ENCODE assay signal across 28 cellular contexts in genomic region chr3:86961297-86961696, GRCh38. TPM values are rescaled to one million over a fixed set of nuclear protein-coding genes. Genes with fewer than 3 reads are reported as not detected.
A peak's percentile ranks its signal among the peaks of the same experiment; 100 is the strongest.
DNase-seq lines count a peak whose midpoint lies in the region; ATAC-seq, FAIRE-seq and TF ChIP-seq lines count a peak whose summit lies in the region.
"Had no signal": no experiment of that assay in that cellular context is flagged by ENCODE, and none has a peak within 500 bp of the region (broad histone marks: within the 10 kb centered on the region; RNA-seq: fewer than 3 reads in every experiment).

No MANE protein-coding gene starts in this region.

- no peaks in the 10 kb centered on the region for H3K79me1 ChIP-seq in mesendoderm (ENCODE audit: low read length)

- H4K5ac ChIP-seq in mesendoderm (ENCODE audit: low read length), result no peak overlapping the region

- no peak for DNase-seq in Caco-2
- DNase-seq in NCI-H226, result peak; percentile 58
- DNase-seq in choroid plexus epithelial cell (ENCODE audit: low read depth), result peak; percentile 64
- DNase-seq in mesendoderm, result peak; percentile 15
- no peak for DNase-seq in activated CD4-positive, alpha-beta T cell treated with anti-CD3 and anti-CD28 coated beads for 4 hours
- no peak for DNase-seq in HTR-8/SVneo (ENCODE audit: insufficient read length, low spot score)
- DNase-seq in lower leg skin (ENCODE audit: low spot score in 2 of 2), result no peak
- DNase-seq: ACHN; activated CD4-positive, alpha-beta T cell treated with anti-CD3 and anti-CD28 coated beads for 1 hour; activated naive CD4-positive, alpha-beta T cell treated with Interleukin-2 at 50 U/mL for 16 hours; activated T-cell treated with anti-CD3 and anti-CD28 coated beads, Interleukin-2, amount 50 U/mL, for 48 hours; amniotic stem cell; C1 segment of cervical spinal cord; caudate nucleus; DND-41; heart left ventricle; KBM-7; left colon; naive B cell; NCI-H1436; NCI-H510A treated with DMSO at 0.1 percent for 48 hours; stimulated activated CD4-positive, alpha-beta T cell treated with anti-CD3 and anti-CD28 coated beads, Interleukin-1b, Interleukin-23, amount 100 ng/mL, for 48 hours; T-helper 1 cell; upper lobe of right lung had no signal

- no peak overlapping the region for H3K4me2 ChIP-seq in mesendoderm (ENCODE audit: low read length)

- H3K4me1 ChIP-seq in Caco-2, result peaks cover 37% of the 10 kb centered on the region
- no peaks in the 10 kb centered on the region for H3K4me1 ChIP-seq in mesendoderm (ENCODE audit: control insufficient read depth, low read depth, low read length)
- H3K4me1 ChIP-seq: heart left ventricle, upper lobe of right lung had no signal

- H3K9me3 ChIP-seq in Caco-2, result no peaks in the 10 kb centered on the region
- H3K9me3 ChIP-seq: upper lobe of right lung had no signal

- no peak overlapping the region for H3K56ac ChIP-seq in mesendoderm (ENCODE audit: low read length)

- POLR2A ChIA-PET in Caco-2 (lab: Charles Lee), result no interaction called here

- no peak overlapping the region for H4K8ac ChIP-seq in mesendoderm (ENCODE audit: low read depth, low read length)

- H2BK120ac ChIP-seq in mesendoderm (ENCODE audit: low read depth, low read length), result no peak overlapping the region

- H3K4ac ChIP-seq in mesendoderm (ENCODE audit: low read depth, low read length), result no peak overlapping the region

- ATAC-seq in HG03108 (IDR thresholded peaks at IDR 0.05; ENCODE audit: unreplicated experiment), result no peak
- ATAC-seq: heart left ventricle, left colon, upper lobe of right lung had no signal

- no peaks in the 10 kb centered on the region for H3K9me3 Mint-ChIP-seq in Caco-2 (ENCODE audit: unreplicated experiment)

- H3K4me1 Mint-ChIP-seq in Caco-2 (ENCODE audit: low read depth, unreplicated experiment), result no peaks in the 10 kb centered on the region
- H3K4me1 Mint-ChIP-seq: naive B cell had no signal

- no peak overlapping the region for H2BK5ac ChIP-seq in mesendoderm (ENCODE audit: low read length)

- H3K4me3 Mint-ChIP-seq in Caco-2 (ENCODE audit: unreplicated experiment), result peak overlapping the region; percentile 15
- H3K4me3 Mint-ChIP-seq: naive B cell had no signal

- FAIRE-seq in HTR-8/SVneo (lab: Jason Lieb, UNC), result no peak
- FAIRE-seq: GM19239, TTC549 had no signal

- H3K36me3 ChIP-seq in Caco-2 (ENCODE audit: control insufficient read depth, insufficient read depth, low read length) (no peaks in the 10 kb centered on the region; the same call in 1 of the 2 replicates), mesendoderm (ENCODE audit: control insufficient read depth, insufficient read depth, low read length) (no peaks in the 10 kb centered on the region)
- H3K36me3 ChIP-seq: upper lobe of right lung had no signal

- H2BK15ac ChIP-seq in mesendoderm (replicated peaks; ENCODE audit: low read depth), result no peak overlapping the region

- H3K18ac ChIP-seq in mesendoderm (ENCODE audit: low read length), result no peak overlapping the region

- no peak overlapping the region for H3K9ac ChIP-seq in mesendoderm (ENCODE audit: low read length)

- no peaks in the 10 kb centered on the region for H3K27me3 Mint-ChIP-seq in Caco-2 (ENCODE audit: insufficient read depth, unreplicated experiment)
- H3K27me3 Mint-ChIP-seq: naive B cell had no signal

- CTCF ChIA-PET in Caco-2 (lab: Charles Lee), result no interaction called here

- H3K27ac Mint-ChIP-seq in Caco-2 (ENCODE audit: unreplicated experiment), result peak overlapping the region; percentile 78
- H3K27ac Mint-ChIP-seq: naive B cell had no signal

- H3K36me3 Mint-ChIP-seq in Caco-2 (ENCODE audit: insufficient read depth, unreplicated experiment), result no peaks in the 10 kb centered on the region
- H3K36me3 Mint-ChIP-seq: naive B cell had no signal

- no peak overlapping the region for H2AK5ac ChIP-seq in mesendoderm (ENCODE audit: low read length)

- no peaks in the 10 kb centered on the region for H3K79me2 ChIP-seq in mesendoderm (ENCODE audit: control insufficient read depth, insufficient read depth, low read length)

- intact Hi-C loops in Caco-2 (cut with micrococcal nuclease; ENCODE audit: unreplicated experiment), result no loop called here
- intact Hi-C loops in lower leg skin (cut with DNase I; ENCODE audit: low total_unique reads), result no loop called here

- no peak overlapping the region for H3K27ac ChIP-seq in mesendoderm (ENCODE audit: low read depth, low read length)
- H3K27ac ChIP-seq: heart left ventricle, upper lobe of right lung had no signal

- H3K27me3 ChIP-seq in Caco-2 (replicated peaks; ENCODE audit: control insufficient read depth, insufficient read depth, low read length) (no peaks in the 10 kb centered on the region), mesendoderm (ENCODE audit: insufficient read depth, low read length, poor library complexity) (no peaks in the 10 kb centered on the region)
- H3K27me3 ChIP-seq: heart left ventricle, upper lobe of right lung had no signal

- H3K4me3 ChIP-seq in Caco-2 (ENCODE audit: low read depth, low read length) (no peak overlapping the region), choroid plexus epithelial cell (ENCODE audit: low read depth, low read length) (no peak overlapping the region), mesendoderm (ENCODE audit: low read length) (no peak overlapping the region), lower leg skin (ENCODE audit: low read depth, poor library complexity, severe bottlenecking) (no peak overlapping the region)
- H3K4me3 ChIP-seq: heart left ventricle, upper lobe of right lung had no signal

- no peak for TF ChIP-seq POLR2A in lower leg skin (IDR thresholded peaks at IDR 0.05)

- H3K23ac ChIP-seq in mesendoderm (ENCODE audit: low read length), result no peak overlapping the region

- BruUV-seq in Caco-2 (replicated peaks; lab: Mats Ljungman, UMichigan), result no TSS peak

- no peak for TF ChIP-seq CTCF in Caco-2 (IDR thresholded peaks at IDR 0.05; ENCODE audit: insufficient read depth in 1 of 2, low read depth in 1 of 2, low read length in 1 of 2, severe bottlenecking in 1 of 2, unreplicated experiment in 1 of 2)
- TF ChIP-seq CTCF in choroid plexus epithelial cell (conservative IDR thresholded peaks at IDR 0.05; ENCODE audit: low read depth, low read length), result no peak
- no peak for TF ChIP-seq CTCF in lower leg skin (IDR thresholded peaks at IDR 0.05)

- no CpG with 5 or more reads among the region's 3 CpGs for WGBS in mesendoderm (ENCODE audit: extremely low coverage, insufficient coverage, low lambda C conversion rate)
- WGBS in lower leg skin, 2 donors, result 51 to 52% methylated on average over 3 of the region's 3 CpGs

RNA-seq across cellular contexts. Expression of gene VGLL3, which starts 29.7 kb away (rescaled TPM):
- 8.2 and 10.4 TPM in 2 replicates for total RNA-seq in Caco-2 (2022)
- polyA plus RNA-seq in mesendoderm (2013, experiment 1 of 2), result 12.8 TPM
- polyA plus RNA-seq in mesendoderm (2013, experiment 2 of 2), result 12.6 TPM
- total RNA-seq in lower leg skin, result 10 to 100 TPM in 2 of 4 donors, 1 to 10 TPM in 2; 8.0 to 24.7 (median 10.3) TPM
- total RNA-seq: dermis microvascular lymphatic vessel endothelial cell had no signal

Comparison
In these comparisons a context has a peak if more than half of its experiments do, and no peak if none do; other contexts are left out.
1. DNase-seq: peak in NCI-H226 (single experiment), choroid plexus epithelial cell (single experiment) and mesendoderm (single experiment); none in Caco-2 (0 of 2), activated CD4-positive, alpha-beta T cell treated with anti-CD3 and anti-CD28 coated beads for 4 hours (0 of 2), HTR-8/SVneo (single experiment) and lower leg skin (0 of 2).